ENCODE assay signal across 13 cellular contexts in genomic region chr2:180656455-180656847, GRCh38.
DNase-seq lines count a peak whose midpoint lies in the region; ATAC-seq and TF ChIP-seq lines count a peak whose summit lies in the region.
"Had no signal": no experiment of that assay in that cellular context is flagged by ENCODE, and none has a peak within 500 bp of the region (broad histone marks: within the 10 kb centered on the region; RNA-seq: fewer than 3 reads in every experiment).

No MANE protein-coding gene starts in this region.

- BruUV-seq in PC-3 (replicated peaks; lab: Mats Ljungman, UMichigan) = no TSS peak

- peaks cover 39% of the 10 kb centered on the region for H3K4me1 ChIP-seq in PC-3 (ENCODE audit: insufficient read depth, low read length)
- no peaks in the 10 kb centered on the region for H3K4me1 ChIP-seq in upper lobe of left lung
- no peaks in the 10 kb centered on the region for H3K4me1 ChIP-seq in Karpas-422 (ENCODE audit: low read length)

- H3K27ac ChIP-seq in PC-3 (ENCODE audit: low read length) (peak overlapping the region; percentile 52), upper lobe of left lung (no peak overlapping the region), Karpas-422 (ENCODE audit: low read length) (no peak overlapping the region)

- H3K27me3 ChIP-seq in PC-3 (ENCODE audit: low read length) = no peaks in the 10 kb centered on the region
- H3K27me3 ChIP-seq in upper lobe of left lung = no peaks in the 10 kb centered on the region
- H3K27me3 ChIP-seq in Karpas-422 (ENCODE audit: low read length) = no peaks in the 10 kb centered on the region

- DNase-seq in ELR (ENCODE audit: low read depth) (peak; percentile 97), PC-3 (peak; percentile 91), epithelial cell of proximal tubule (ENCODE audit: low read depth) (peak; percentile 88), non-pigmented ciliary epithelial cell (ENCODE audit: low read depth) (peak; percentile 63), upper lobe of left lung (no peak), Karpas-422 (no peak), CD1c-positive myeloid dendritic cell (ENCODE audit: extremely low spot score) (no peak)
- DNase-seq: activated CD8-positive, alpha-beta memory T cell treated with anti-CD3 and anti-CD28 coated beads, Interleukin-2, amount 50 U/mL, for 48 hours; aorta; NCI-H1694; stimulated activated CD4-positive, alpha-beta T cell treated with anti-CD3 and anti-CD28 coated beads, Interleukin-12 subunit alpha, Interleukin-12 subunit beta, amount 100 ng/mL, for 4 hours; T1000 had no signal

- H3F3A ChIP-seq in PC-3 (ENCODE audit: low read length, unreplicated experiment) = no peaks in the 10 kb centered on the region

- no peaks in the 10 kb centered on the region for H3K9me3 ChIP-seq in PC-3 (ENCODE audit: low read length)
- no peaks in the 10 kb centered on the region for H3K9me3 ChIP-seq in upper lobe of left lung
- no peaks in the 10 kb centered on the region for H3K9me3 ChIP-seq in Karpas-422 (ENCODE audit: low read length)

- ATAC-seq in PC-3 (peak; percentile 95), HG03280 (IDR thresholded peaks at IDR 0.05; ENCODE audit: unreplicated experiment) (no peak), upper lobe of left lung (ENCODE audit: low FRiP score in 2 of 2) (no peak)

- 0 out of 2 replicates have a peak, but pooled peaks cover 3% of the 10 kb centered on the region for H3K9me2 ChIP-seq in PC-3 (replicated peaks; ENCODE audit: low read length)
- H3K9me2 ChIP-seq in Karpas-422 (replicated peaks; ENCODE audit: insufficient read depth, low read length) = no peaks in the 10 kb centered on the region

- H2AFZ ChIP-seq in PC-3 (ENCODE audit: low read length) (no peak overlapping the region), Karpas-422 (ENCODE audit: low read length) (no peak overlapping the region)

- CTCF ChIA-PET in PC-3 (lab: Charles Lee) = interaction anchor here (0.6 to 0.7 kb wide), 2 partner anchors 18 to 59 kb away, joined by 3 read pairs; no protein-coding TSS in a partner anchor

- no peak for TF ChIP-seq POLR2A in upper lobe of left lung (IDR thresholded peaks at IDR 0.05)

- POLR2A ChIA-PET in PC-3 (lab: Charles Lee; ENCODE audit: unreplicated experiment) = interaction anchor here (1.0 kb wide), 1 partner anchor 73 kb away, joined by 3 read pairs; no protein-coding TSS in a partner anchor

- TF ChIP-seq EP300 in upper lobe of left lung (IDR thresholded peaks at IDR 0.05) = no peak

- no peaks in the 10 kb centered on the region; the same call in 1 of the 2 replicates for H3K36me3 ChIP-seq in PC-3 (ENCODE audit: low read depth, low read length)
- H3K36me3 ChIP-seq in upper lobe of left lung = no peaks in the 10 kb centered on the region
- no peaks in the 10 kb centered on the region for H3K36me3 ChIP-seq in Karpas-422 (ENCODE audit: insufficient read depth, low read length)

- 59 to 73% methylated on average over 1 of the region's 1 CpG for WGBS in upper lobe of left lung, 2 donors

- H3K4me2 ChIP-seq in PC-3 (ENCODE audit: low read length) (peak overlapping the region; percentile 69), Karpas-422 (ENCODE audit: low read depth, low read length, poor library complexity, severe bottlenecking) (no peak overlapping the region)

- H3K9ac ChIP-seq in PC-3 (ENCODE audit: low read length) = no peak overlapping the region
- no peak overlapping the region for H3K9ac ChIP-seq in Karpas-422 (ENCODE audit: low read length)

- intact Hi-C loops in PC-3 (cut with micrococcal nuclease) = no loop called here

- H3K4me3 ChIP-seq in PC-3 (ENCODE audit: low read length) (peak overlapping the region; percentile 29; the same call in 1 of the 2 replicates), epithelial cell of proximal tubule (ENCODE audit: low read depth, low read length) (no peak overlapping the region), upper lobe of left lung (no peak overlapping the region), Karpas-422 (ENCODE audit: low read length) (no peak overlapping the region)

- H3K79me2 ChIP-seq in PC-3 (ENCODE audit: low read length) = no peaks in the 10 kb centered on the region
- H3K79me2 ChIP-seq in Karpas-422 (ENCODE audit: low read length) = no peaks in the 10 kb centered on the region

- TF ChIP-seq CTCF in PC-3 (conservative IDR thresholded peaks at IDR 0.05; ENCODE audit: low read depth, low read length) (no peak), epithelial cell of proximal tubule (conservative IDR thresholded peaks at IDR 0.05; ENCODE audit: low read depth, low read length) (no peak), upper lobe of left lung (IDR thresholded peaks at IDR 0.05) (no peak)

- no peaks in the 10 kb centered on the region for H4K20me1 ChIP-seq in PC-3 (ENCODE audit: low read length)
- no peaks in the 10 kb centered on the region for H4K20me1 ChIP-seq in Karpas-422 (ENCODE audit: insufficient read depth, low read depth, low read length)

Comparison
In these comparisons a context has a peak if more than half of its experiments do, and no peak if none do; other contexts are left out.
1. DNase-seq: peak in ELR (single experiment), PC-3 (single experiment), epithelial cell of proximal tubule (single experiment) and non-pigmented ciliary epithelial cell (single experiment); none in upper lobe of left lung (0 of 2), Karpas-422 (single experiment) and CD1c-positive myeloid dendritic cell (single experiment).